In genomic region chr2:237603718-237604362, GRCh38 we compare ENCODE assay signal across 8 cellular contexts. TPM values are rescaled to one million over a fixed set of nuclear protein-coding genes. Genes with fewer than 3 reads are reported as not detected.
DNase-seq lines count a peak whose midpoint lies in the region; ATAC-seq and TF ChIP-seq lines count a peak whose summit lies in the region.

No MANE protein-coding gene starts in this region.

- intact Hi-C loops in Panc1 (cut with micrococcal nuclease; ENCODE audit: unreplicated experiment) (no loop called here), adrenal gland (cut with DNase I) (no loop called here)

- no peaks in the 10 kb centered on the region for H3K9me3 ChIP-seq in Panc1 (ENCODE audit: control insufficient read depth, insufficient read depth, low read depth, low read length)
- H3K9me3 ChIP-seq in adrenal gland (replicated peaks in 1 of 3): no peaks in the 10 kb centered on the region

- TF ChIP-seq POLR2A in adrenal gland (IDR thresholded peaks at IDR 0.05): peak in 1 of 2 donors; percentile 13

- ATAC-seq in GM21528 (IDR thresholded peaks at IDR 0.05; ENCODE audit: low FRiP score, unreplicated experiment) (peak; percentile 58), Panc1 (peak; percentile 69), HG02623 (IDR thresholded peaks at IDR 0.05; ENCODE audit: unreplicated experiment) (no peak), GM19397 (IDR thresholded peaks at IDR 0.05; ENCODE audit: unreplicated experiment) (no peak)

- TF ChIP-seq CTCF in Panc1 (IDR thresholded peaks at IDR 0.05) (no peak), adrenal gland (IDR thresholded peaks at IDR 0.05) (no peak)

- POLR2A ChIA-PET in Panc1 (lab: Charles Lee): no interaction called here

- H3K36me3 ChIP-seq in Panc1 (ENCODE audit: control insufficient read depth, insufficient read depth, low read length): no peaks in the 10 kb centered on the region
- H3K36me3 ChIP-seq in adrenal gland (replicated peaks in 1 of 2): no peaks in the 10 kb centered on the region

- DNase-seq in Panc1 (ENCODE audit: low read depth, low spot score) (no peak), adrenal gland (peak in 5 of 7 donors; percentile 43 to 80 (median 51)), kidney tubule cell (ENCODE audit: low spot score) (peak; percentile 32), HT-29 (ENCODE audit: low spot score) (no peak)
- peak; percentile 14 for DNase-seq in stimulated activated CD8-positive, alpha-beta memory T cell treated with anti-CD3 and anti-CD28 coated beads, Interleukin-15, amount 100 ng/mL, for 1 hour (ENCODE audit: low read depth)

- H3K4me1 ChIP-seq in Panc1 (ENCODE audit: control insufficient read depth, insufficient read depth, low read length) (peaks cover 7% of the 10 kb centered on the region), adrenal gland (replicated peaks in 1 of 2) (peaks cover 10% of the 10 kb centered on the region in 2 donors)

- H3K27me3 ChIP-seq in Panc1 (ENCODE audit: control insufficient read depth, insufficient read depth, low read length) (no peaks in the 10 kb centered on the region), adrenal gland (no peaks in the 10 kb centered on the region)

- WGBS in adrenal gland, 4 donors: 42 to 53% (median 48%) methylated on average over 15 of the region's 15 CpGs

- H3K27ac ChIP-seq in Panc1 (ENCODE audit: low read length) (peak overlapping the region; percentile 32; the same call in 1 of the 2 replicates), adrenal gland (peak overlapping the region in 2 of 5 donors; percentile 64 to 84)

- CTCF ChIA-PET in Panc1 (lab: Charles Lee): interaction anchor here (0.7 to 1.4 kb wide), 4 partner anchors 18 to 137 kb away, joined by 3 to 5 read pairs (median 4); no protein-coding TSS in a partner anchor

- no TSS peak for BruUV-seq in Panc1 (replicated peaks; lab: Mats Ljungman, UMichigan)

- H3K4me3 ChIP-seq in Panc1 (ENCODE audit: low read depth in 2 of 2, low read length in 2 of 2): no peak overlapping the region; a peak in 1 of 4 replicates
- H3K4me3 ChIP-seq in adrenal gland: no peak overlapping the region

- in situ Hi-C loops in Panc1 (cut with HindIII; ENCODE audit: low pct_unique_long_range_greater_than_20kb, low sequenced_read_pairs): no loop called here

RNA-seq across cellular contexts. Expression of gene RAB17, which starts 13.3 kb away (rescaled TPM):
- 23.6 TPM for total RNA-seq in Panc1 (2021; ENCODE audit: unreplicated experiment)
- polyA plus RNA-seq in Panc1 (2012; ENCODE audit: insufficient read length): 8.5 TPM
- 10 to 100 TPM in 2 of 8 donors, 1 to 10 TPM in 4, under 1 TPM in 2; 0.91 to 18.7 (median 4.2) TPM for total RNA-seq in adrenal gland
- polyA plus RNA-seq in adrenal gland: 1 to 10 TPM in 2 of 3 donors, under 1 TPM in 1; 0.37 to 6.2 (median 4.7) TPM
- 44.2 and 65.1 TPM in 2 replicates for total RNA-seq in HT-29 (2014; rRNA removed; shearing (Covaris generic))

RNA-seq across cellular contexts. Expression of gene LRRFIP1, which starts 23.5 kb away (rescaled TPM):
- 121 TPM for total RNA-seq in Panc1 (2021; ENCODE audit: unreplicated experiment)
- 61.9 TPM for polyA plus RNA-seq in Panc1 (2012; ENCODE audit: insufficient read length)
- total RNA-seq in adrenal gland: 10 to 100 TPM; 18.7 to 79.7 (median 51.8) TPM
- polyA plus RNA-seq in adrenal gland: 10 to 100 TPM; 44.6 to 63.1 (median 57.4) TPM
- 91.0 and 97.1 TPM in 2 replicates for total RNA-seq in HT-29 (2014; rRNA removed; shearing (Covaris generic))

RNA-seq across cellular contexts. Expression of gene PRLH, which starts 37.5 kb away (rescaled TPM):
- total RNA-seq in Panc1 (2021; ENCODE audit: unreplicated experiment) (not detected), adrenal gland (not detected)
- not detected for polyA plus RNA-seq in Panc1 (2012; ENCODE audit: insufficient read length)
- not detected for polyA plus RNA-seq in adrenal gland
- not detected in 2 replicates for total RNA-seq in HT-29 (2014; rRNA removed; shearing (Covaris generic))

Comparison
In these comparisons a context has a peak if more than half of its experiments do, and no peak if none do; other contexts are left out.
1. ATAC-seq: peak in GM21528 (single experiment) and Panc1 (single experiment); none in HG02623 (single experiment) and GM19397 (single experiment).
2. DNase-seq: peak in adrenal gland (5 of 7), kidney tubule cell (single experiment) and stimulated activated CD8-positive, alpha-beta memory T cell treated with anti-CD3 and anti-CD28 coated beads, Interleukin-15, amount 100 ng/mL, for 1 hour (single experiment); none in Panc1 (single experiment) and HT-29 (single experiment).